In genomic region chr3:1262246-1262645, GRCh38 we compare ENCODE assay signal across 8 cellular contexts.
"Had no signal": no experiment of that assay in that cellular context is flagged by ENCODE, and none has a peak within 500 bp of the region (broad histone marks: within the 10 kb centered on the region; RNA-seq: fewer than 3 reads in every experiment).

No MANE protein-coding gene starts in this region.

- ATAC-seq: K562 had no signal

- H3K4me3 ChIP-seq: GM23248, K562 had no signal

- H3K27ac ChIP-seq: GM23248 had no signal

- FAIRE-seq: H54, HTR-8/SVneo, K562 had no signal

- DNase-seq: GM23248, GOT3, H9, HCEC 1CT, IMR-90 had no signal
